8 cellular contexts compared by ENCODE assay signal in the genomic region with DNA sequence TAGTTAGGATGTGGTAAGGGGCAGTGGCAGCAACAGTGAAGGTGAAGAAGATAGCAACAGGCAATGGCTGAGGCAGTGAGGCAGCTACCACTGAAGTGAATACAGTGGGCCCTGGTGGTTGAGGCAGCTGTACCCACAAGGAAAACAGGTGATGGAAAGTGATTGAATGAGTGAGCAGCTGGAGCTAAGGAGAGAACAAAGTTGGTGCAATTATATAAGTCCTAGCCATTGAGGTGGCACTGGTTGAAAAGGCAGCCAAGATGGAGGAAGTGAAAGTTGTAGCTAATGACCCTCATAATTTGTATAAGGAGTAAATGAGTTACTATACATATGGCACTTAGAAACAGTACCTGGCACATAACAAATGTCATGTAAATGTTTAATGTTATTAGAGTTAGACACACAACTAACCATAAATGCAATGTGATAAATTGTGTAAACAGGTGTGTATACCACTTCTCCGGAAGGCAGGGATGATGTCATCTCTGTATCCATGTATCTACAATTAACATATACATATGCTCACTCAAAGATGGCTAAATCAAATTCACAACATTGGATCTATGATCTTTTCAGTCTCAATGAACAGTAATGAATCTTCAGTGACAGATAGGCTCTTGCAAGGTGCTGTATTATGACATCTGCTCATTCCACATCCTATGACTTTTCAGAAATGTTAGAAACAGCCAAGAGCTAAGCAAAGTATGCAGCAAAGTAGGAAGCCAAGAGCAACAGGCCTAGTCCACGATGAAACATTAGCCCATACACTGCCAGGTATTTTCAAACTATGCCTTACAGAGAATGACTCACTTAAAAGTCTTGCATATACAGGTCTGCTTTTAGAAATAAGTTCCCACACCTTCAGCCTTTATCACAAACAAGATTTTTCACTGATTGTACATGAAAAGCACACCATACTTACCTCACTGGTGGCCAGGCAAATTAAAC. TPM values are rescaled to one million over a fixed set of nuclear protein-coding genes. Genes with fewer than 3 reads are reported as not detected.
DNase-seq lines count a peak whose midpoint lies in the region; ATAC-seq and TF ChIP-seq lines count a peak whose summit lies in the region.

No MANE protein-coding gene starts in this region.

- H3K27me3 ChIP-seq in CD4-positive, CD25-positive, alpha-beta regulatory T cell (ENCODE audit: control insufficient read depth, insufficient read depth, low read length) = no peaks in the 10 kb centered on the region
- H3K27me3 ChIP-seq in BE2C (no peaks in the 10 kb centered on the region), upper lobe of right lung (no peaks in the 10 kb centered on the region)

- ATAC-seq in CD4-positive, CD25-positive, alpha-beta regulatory T cell (ENCODE audit: low read depth in 2 of 2) = no peak
- ATAC-seq in GM19455 (IDR thresholded peaks at IDR 0.05; ENCODE audit: unreplicated experiment) = peak; percentile 66
- ATAC-seq in HG03439 (IDR thresholded peaks at IDR 0.05; ENCODE audit: unreplicated experiment) = peak; percentile 77
- peak; percentile 87 for ATAC-seq in omental fat pad (ENCODE audit: low FRiP score)
- no peak for ATAC-seq in upper lobe of right lung

- H3K27ac ChIP-seq in CD4-positive, CD25-positive, alpha-beta regulatory T cell (ENCODE audit: insufficient read depth, low read length, poor library complexity, severe bottlenecking) = no peak overlapping the region
- H3K27ac ChIP-seq in upper lobe of right lung = no peak overlapping the region

- H3K4me3 Mint-ChIP-seq in CD4-positive, CD25-positive, alpha-beta regulatory T cell = no peak overlapping the region
- no peak overlapping the region for H3K4me3 Mint-ChIP-seq in activated CD4-positive, alpha-beta memory T cell treated with anti-CD3 and anti-CD28 coated beads, Interleukin-2, amount 10 ng/mL, durations not matched to agents 7 days and 5 days

- no peaks in the 10 kb centered on the region for H3K27me3 Mint-ChIP-seq in CD4-positive, CD25-positive, alpha-beta regulatory T cell
- no peaks in the 10 kb centered on the region for H3K27me3 Mint-ChIP-seq in activated CD4-positive, alpha-beta memory T cell treated with anti-CD3 and anti-CD28 coated beads, Interleukin-2, amount 10 ng/mL, durations not matched to agents 7 days and 5 days

- peaks cover 39 to 65% (median 52%) of the 10 kb centered on the region in 4 donors for H3K4me1 Mint-ChIP-seq in CD4-positive, CD25-positive, alpha-beta regulatory T cell
- peaks cover 71% of the 10 kb centered on the region for H3K4me1 Mint-ChIP-seq in activated CD4-positive, alpha-beta memory T cell treated with anti-CD3 and anti-CD28 coated beads, Interleukin-2, amount 10 ng/mL, durations not matched to agents 7 days and 5 days

- H3K4me3 ChIP-seq in CD4-positive, CD25-positive, alpha-beta regulatory T cell (ENCODE audit: low read depth, low read length) = no peak overlapping the region
- no peak overlapping the region for H3K4me3 ChIP-seq in BE2C (ENCODE audit: low read depth, low read length)
- H3K4me3 ChIP-seq in upper lobe of right lung = no peak overlapping the region

- TF ChIP-seq CTCF in omental fat pad (IDR thresholded peaks at IDR 0.05) (no peak), BE2C (IDR thresholded peaks at IDR 0.05; ENCODE audit: low read depth, low read length) (no peak), upper lobe of right lung (IDR thresholded peaks at IDR 0.05) (no peak)

- peaks cover 23% of the 10 kb centered on the region for H3K36me3 Mint-ChIP-seq in CD4-positive, CD25-positive, alpha-beta regulatory T cell
- H3K36me3 Mint-ChIP-seq in activated CD4-positive, alpha-beta memory T cell treated with anti-CD3 and anti-CD28 coated beads, Interleukin-2, amount 10 ng/mL, durations not matched to agents 7 days and 5 days (ENCODE audit: low read depth) = peaks cover 67% of the 10 kb centered on the region

- no peaks in the 10 kb centered on the region for H3K9me3 ChIP-seq in CD4-positive, CD25-positive, alpha-beta regulatory T cell (ENCODE audit: control insufficient read depth in 2 of 2, low read length in 2 of 2)
- H3K9me3 ChIP-seq in BE2C = no peaks in the 10 kb centered on the region
- no peaks in the 10 kb centered on the region for H3K9me3 ChIP-seq in upper lobe of right lung

- H3K36me3 ChIP-seq in CD4-positive, CD25-positive, alpha-beta regulatory T cell (ENCODE audit: control insufficient read depth, insufficient read depth, low read length) = peaks cover 18% of the 10 kb centered on the region
- no peaks in the 10 kb centered on the region; the same call in 1 of the 2 replicates for H3K36me3 ChIP-seq in BE2C
- peaks cover 20% of the 10 kb centered on the region for H3K36me3 ChIP-seq in upper lobe of right lung

- H3K9me3 Mint-ChIP-seq in CD4-positive, CD25-positive, alpha-beta regulatory T cell = peaks cover 0 to 2% (median 0%) of the 10 kb centered on the region in 7 donors
- H3K9me3 Mint-ChIP-seq in activated CD4-positive, alpha-beta memory T cell treated with anti-CD3 and anti-CD28 coated beads, Interleukin-2, amount 10 ng/mL, durations not matched to agents 7 days and 5 days = no peaks in the 10 kb centered on the region

- no peak for DNase-seq in CD4-positive, CD25-positive, alpha-beta regulatory T cell
- DNase-seq in activated CD4-positive, alpha-beta memory T cell treated with anti-CD3 and anti-CD28 coated beads, Interleukin-2, amount 10 ng/mL, durations not matched to agents 7 days and 5 days = no peak
- DNase-seq in omental fat pad (ENCODE audit: low spot score) (no peak), BE2C (no peak), NCI-H1092 (lab: John Stamatoyannopoulos, UW) (no peak), upper lobe of right lung (no peak)

- peaks cover 27% of the 10 kb centered on the region for H3K4me1 ChIP-seq in CD4-positive, CD25-positive, alpha-beta regulatory T cell (ENCODE audit: control insufficient read depth, insufficient read depth, low read length, poor library complexity, severe bottlenecking)
- no peaks in the 10 kb centered on the region for H3K4me1 ChIP-seq in BE2C
- peaks cover 10% of the 10 kb centered on the region for H3K4me1 ChIP-seq in upper lobe of right lung

- H3K27ac Mint-ChIP-seq in CD4-positive, CD25-positive, alpha-beta regulatory T cell = peak overlapping the region; percentile 16 to 54 (median 35)
- H3K27ac Mint-ChIP-seq in activated CD4-positive, alpha-beta memory T cell treated with anti-CD3 and anti-CD28 coated beads, Interleukin-2, amount 10 ng/mL, durations not matched to agents 7 days and 5 days = peak overlapping the region; percentile 31

- intact Hi-C loops in upper lobe of right lung (cut with DNase I) = no loop called here

- POLR2A ChIA-PET in activated CD4-positive, alpha-beta memory T cell treated with anti-CD3 and anti-CD28 coated beads, Interleukin-2, amount 10 ng/mL, durations not matched to agents 7 days and 5 days (lab: Charles Lee) = interaction anchor here (1.1 to 5.6 kb wide), 2 partner anchors 10 to 14 kb away, joined by 3 to 32 read pairs; no protein-coding TSS in a partner anchor

- CTCF ChIA-PET in activated CD4-positive, alpha-beta memory T cell treated with anti-CD3 and anti-CD28 coated beads, Interleukin-2, amount 10 ng/mL, durations not matched to agents 7 days and 5 days (lab: Charles Lee) = interaction anchor here (1.1 to 3.3 kb wide), 3 partner anchors 22 to 160 kb away, joined by 3 to 14 read pairs (median 3); no protein-coding TSS in a partner anchor

RNA-seq across cellular contexts. Expression of a gene that starts 10.7 kb away (rescaled TPM):
- 52.4 TPM for total RNA-seq in CD4-positive, CD25-positive, alpha-beta regulatory T cell
- polyA plus RNA-seq in CD4-positive, CD25-positive, alpha-beta regulatory T cell = 10 to 100 TPM; 14.9 to 19.2 (median 17.8) TPM
- total RNA-seq in activated CD4-positive, alpha-beta memory T cell treated with anti-CD3 and anti-CD28 coated beads, Interleukin-2, amount 10 ng/mL, durations not matched to agents 7 days and 5 days = 10 to 100 TPM; 78.7 to 90.3 TPM
- total RNA-seq in omental fat pad = 100 to 1,000 TPM in 1 of 4 donors, 10 to 100 TPM in 3; 52.8 to 101 (median 77.6) TPM
- polyA plus RNA-seq in BE2C (2012; ENCODE audit: insufficient read depth, insufficient read length, low read depth) = 121 TPM
- 45.2 TPM for total RNA-seq in upper lobe of right lung

Comparison
In these comparisons a context has a peak if more than half of its experiments do, and no peak if none do; other contexts are left out.
1. ATAC-seq: peak in GM19455 (single experiment), HG03439 (single experiment) and omental fat pad (single experiment); none in CD4-positive, CD25-positive, alpha-beta regulatory T cell (0 of 2) and upper lobe of right lung (single experiment).